Comparison of ENCODE assay signal across 23 cellular contexts in genomic region chr14:88515499-88516221, GRCh38. TPM values are rescaled to one million over a fixed set of nuclear protein-coding genes. Genes with fewer than 3 reads are reported as not detected.
DNase-seq lines count a peak whose midpoint lies in the region; ATAC-seq, FAIRE-seq and TF ChIP-seq lines count a peak whose summit lies in the region.
"Had no signal": no experiment of that assay in that cellular context is flagged by ENCODE, and none has a peak within 500 bp of the region (broad histone marks: within the 10 kb centered on the region; RNA-seq: fewer than 3 reads in every experiment).

No MANE protein-coding gene starts in this region.

- H3K4ac ChIP-seq in mesenchymal stem cell (ENCODE audit: low read depth in 1 of 2, low read length in 2 of 2) = no peak overlapping the region

- no peak overlapping the region for H2BK12ac ChIP-seq in mesenchymal stem cell (ENCODE audit: low read length in 2 of 2)

- intact Hi-C loops in pancreas (cut with DNase I) = no loop called here

- H3K4me3 ChIP-seq in HEK293 (ENCODE audit: low read depth, low read length) = no peak overlapping the region
- H3K4me3 ChIP-seq in hepatocyte = no peak overlapping the region
- no peak overlapping the region for H3K4me3 ChIP-seq in mesenchymal stem cell (ENCODE audit: insufficient read depth in 1 of 2, low read depth in 1 of 2, low read length in 2 of 2)
- H3K4me3 ChIP-seq in pancreas = no peak overlapping the region
- H3K4me3 ChIP-seq: A549, HAP-1, K562 had no signal

- H3K79me1 ChIP-seq in mesenchymal stem cell (replicated peaks; ENCODE audit: low read length, poor library complexity, severe bottlenecking) = peaks cover 14% of the 10 kb centered on the region

- CTCF ChIA-PET in HEK293 (lab: Yijun Ruan, JAX) = no interaction called here

- no peak overlapping the region for H3K9ac ChIP-seq in mesenchymal stem cell (ENCODE audit: low read length)
- H3K9ac ChIP-seq: SK-N-SH had no signal

- no peak overlapping the region for H3K18ac ChIP-seq in mesenchymal stem cell (ENCODE audit: low read depth in 1 of 2, low read length in 2 of 2)

- TF ChIP-seq CTCF in HEK293 (tag by site-specific recombination; IDR thresholded peaks at IDR 0.05) (no peak), hepatocyte (IDR thresholded peaks at IDR 0.05; ENCODE audit: poor library complexity) (no peak), pancreas (IDR thresholded peaks at IDR 0.05) (no peak)

- H3K9me3 ChIP-seq in HEK293 (ENCODE audit: control insufficient read depth, insufficient read depth, low read depth, low read length) (no peaks in the 10 kb centered on the region), hepatocyte (ENCODE audit: low read depth) (no peaks in the 10 kb centered on the region), mesenchymal stem cell (ENCODE audit: control insufficient read depth, low read length) (no peaks in the 10 kb centered on the region), pancreas (no peaks in the 10 kb centered on the region)
- H3K9me3 ChIP-seq: A549, HAP-1, SK-N-SH had no signal

- H3K4me2 ChIP-seq in hepatocyte = peak overlapping the region; percentile 72
- H3K4me2 ChIP-seq in mesenchymal stem cell (ENCODE audit: low read length, poor library complexity, severe bottlenecking) = peak overlapping the region; percentile 21
- H3K4me2 ChIP-seq: A549, SK-N-SH had no signal

- H4K20me1 ChIP-seq in hepatocyte (ENCODE audit: insufficient read depth, poor library complexity, severe bottlenecking) = no peaks in the 10 kb centered on the region

- 52% methylated on average over 1 of the region's 1 CpG for WGBS in hepatocyte (ENCODE audit: low lambda C conversion rate, missing lambda C conversion rate)
- WGBS in mesenchymal stem cell = no CpG with 5 or more reads among the region's 1 CpG
- 32 to 41% methylated on average over 1 of the region's 1 CpG for WGBS in pancreas, 2 donors

- H3K79me2 ChIP-seq in hepatocyte = peaks cover 16% of the 10 kb centered on the region

- H4K8ac ChIP-seq in mesenchymal stem cell (ENCODE audit: low read length) = no peak overlapping the region

- peak overlapping the region; percentile 58 for H2AK5ac ChIP-seq in mesenchymal stem cell (ENCODE audit: low read length, severe bottlenecking)

- H2BK5ac ChIP-seq in mesenchymal stem cell (ENCODE audit: low read depth, low read length, poor library complexity, severe bottlenecking) = no peak overlapping the region

- no peak overlapping the region for H2BK15ac ChIP-seq in mesenchymal stem cell (ENCODE audit: low read depth, poor library complexity, severe bottlenecking)

- H3K4me1 ChIP-seq in HEK293 (ENCODE audit: control insufficient read depth, insufficient read depth, low read length) = no peaks in the 10 kb centered on the region
- peaks cover 8% of the 10 kb centered on the region for H3K4me1 ChIP-seq in hepatocyte (ENCODE audit: insufficient read depth)
- H3K4me1 ChIP-seq in mesenchymal stem cell (ENCODE audit: control insufficient read depth, insufficient read depth, low read depth, low read length) = peaks cover 1% of the 10 kb centered on the region
- H3K4me1 ChIP-seq in pancreas = peaks cover 11 to 22% (median 13%) of the 10 kb centered on the region in 3 donors

- H3K27me3 ChIP-seq in hepatocyte = no peaks in the 10 kb centered on the region
- no peaks in the 10 kb centered on the region for H3K27me3 ChIP-seq in mesenchymal stem cell (ENCODE audit: control insufficient read depth in 1 of 2, insufficient read depth in 1 of 2, low read length in 2 of 2)
- no peaks in the 10 kb centered on the region for H3K27me3 ChIP-seq in pancreas

- H3K27ac ChIP-seq in HEK293 (ENCODE audit: extremely low read depth, low read depth, low read length) (no peak overlapping the region), hepatocyte (peak overlapping the region; percentile 69), mesenchymal stem cell (ENCODE audit: low read length, poor library complexity, severe bottlenecking) (peak overlapping the region; percentile 62), pancreas (peak overlapping the region in 2 of 4 donors; percentile 62 to 64)
- H3K27ac ChIP-seq: A549 had no signal

- H3K36me3 ChIP-seq in HEK293 (ENCODE audit: control insufficient read depth in 2 of 2, insufficient read depth in 1 of 2, low read length in 2 of 2) = no peaks in the 10 kb centered on the region; a peak in 1 of 3 replicates
- H3K36me3 ChIP-seq in hepatocyte (replicated peaks; ENCODE audit: insufficient read depth, low read depth) = no peaks in the 10 kb centered on the region
- H3K36me3 ChIP-seq in mesenchymal stem cell (ENCODE audit: control insufficient read depth in 1 of 2, insufficient read depth in 2 of 2, low read depth in 1 of 2, low read length in 2 of 2) = peaks cover 0 to 38% of the 10 kb centered on the region in 2 experiments
- H3K36me3 ChIP-seq in pancreas = no peaks in the 10 kb centered on the region
- H3K36me3 ChIP-seq: HAP-1 had no signal

- DNase-seq in hepatocyte (ENCODE audit: low spot score) (peak; percentile 10), mesenchymal stem cell (no peak), pancreas (no peak), AML-193 (lab: John Stamatoyannopoulos, UW) (no peak), RKO (ENCODE audit: low spot score) (no peak), COR-L47 (lab: John Stamatoyannopoulos, UW) (no peak)
- DNase-seq: CD4-positive, alpha-beta T cell; MM.1S; NCI-H1048; NCI-H1417 treated with DMSO at 0.1 percent for 48 hours; NCI-H187; NCI-H446; NCI-H526 treated with DMSO at 0.1 percent for 48 hours; PC-3; RPMI8226; SIG-M5; SK-N-SH had no signal

- H4K91ac ChIP-seq in mesenchymal stem cell (ENCODE audit: low read length) = no peak overlapping the region

- no peak overlapping the region for H2AFZ ChIP-seq in hepatocyte
- H2AFZ ChIP-seq in mesenchymal stem cell (ENCODE audit: low read depth, low read length) = no peak overlapping the region

- no peak overlapping the region for H3K14ac ChIP-seq in mesenchymal stem cell (ENCODE audit: low read length in 2 of 2)

- ATAC-seq in pancreas (peak; percentile 51 to 77 (median 68)), HG03565 (IDR thresholded peaks at IDR 0.05; ENCODE audit: unreplicated experiment) (no peak)
- ATAC-seq: A549, K562, PC-3 had no signal

- no peaks in the 10 kb centered on the region for H3K9me2 ChIP-seq in hepatocyte (replicated peaks; ENCODE audit: insufficient read depth)
- H3K9me2 ChIP-seq: SK-N-SH had no signal

- FAIRE-seq in pancreas (lab: Jason Lieb, UNC) = no peak
- FAIRE-seq: A549, GM12891, K562 had no signal

- H3K23ac ChIP-seq in mesenchymal stem cell (ENCODE audit: low read length in 2 of 2) = no peak overlapping the region

- POLR2A ChIA-PET in HEK293 (lab: Yijun Ruan, JAX) = no interaction called here

- H2BK120ac ChIP-seq in mesenchymal stem cell (ENCODE audit: low read depth, low read length) = no peak overlapping the region

TF ChIP-seq in HEK293, 187 proteins besides CTCF, POLR2A, EP300 and RAD21:
- TF ChIP-seq ZFP69B (tag by site-specific recombination; IDR thresholded peaks at IDR 0.05) (no peak), SP7 (tag by site-specific recombination; IDR thresholded peaks at IDR 0.05) (peak; percentile 65; the same call in 1 of the 2 replicates)
TF ChIP-seq in HEK293: peak in this region for 1.

RNA-seq across cellular contexts. Expression of gene PTPN21, which starts 39.1 kb away (rescaled TPM):
- 15.1 and 16.3 TPM in 2 replicates for total RNA-seq in hepatocyte
- polyA plus RNA-seq in hepatocyte = 8.1 and 12.7 TPM in 2 replicates
- polyA plus RNA-seq in mesenchymal stem cell (2013, experiment 1 of 2) = 15.5 TPM
- polyA plus RNA-seq in mesenchymal stem cell (2013, experiment 2 of 2) = 15.8 TPM
- 10 to 100 TPM; 10.1 to 13.6 (median 11.0) TPM for total RNA-seq in pancreas
- 1 to 10 TPM; 5.0 to 7.2 TPM for polyA plus RNA-seq in pancreas
- total RNA-seq: CD4-positive, alpha-beta T cell had no signal

RNA-seq across cellular contexts. Expression of gene ZC3H14, which starts 47.2 kb away (rescaled TPM):
- total RNA-seq in hepatocyte (68.4 and 77.5 TPM in 2 replicates), pancreas (10 to 100 TPM; 25.5 to 37.1 (median 29.8) TPM)
- polyA plus RNA-seq in hepatocyte (39.9 and 44.0 TPM in 2 replicates), pancreas (10 to 100 TPM; 16.2 to 27.6 TPM)
- 39.7 TPM for polyA plus RNA-seq in mesenchymal stem cell (2013, experiment 1 of 2)
- 40.1 TPM for polyA plus RNA-seq in mesenchymal stem cell (2013, experiment 2 of 2)
